In the genomic region with DNA sequence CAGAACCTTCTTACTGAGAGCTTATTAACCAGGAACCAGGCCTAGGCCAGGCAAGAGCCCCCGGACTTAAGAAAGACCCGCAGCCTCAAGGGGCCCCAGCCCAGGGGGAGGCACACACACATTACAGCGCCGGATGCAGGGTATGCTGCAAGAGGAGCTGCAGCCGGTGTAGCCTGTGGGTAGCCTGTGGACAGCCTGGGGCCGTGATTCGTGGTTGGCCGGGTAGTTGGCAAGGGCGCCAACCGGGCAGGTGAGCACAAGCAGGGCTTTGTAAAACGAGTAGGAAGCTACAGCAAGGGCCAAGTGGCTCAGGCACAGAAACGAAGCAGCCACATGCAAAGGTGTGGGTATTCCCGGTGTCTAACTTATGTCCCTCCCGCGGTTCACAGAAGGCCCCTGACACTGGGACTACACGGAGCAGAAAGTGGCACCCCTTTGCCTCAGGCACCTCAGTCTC, we compare ENCODE assay signal across 8 cellular contexts. TPM values are rescaled to one million over a fixed set of nuclear protein-coding genes. Genes with fewer than 3 reads are reported as not detected.
DNase-seq lines count a peak whose midpoint lies in the region; ATAC-seq and TF ChIP-seq lines count a peak whose summit lies in the region.

No MANE protein-coding gene starts in this region.

- no peaks in the 10 kb centered on the region for H3K9me3 ChIP-seq in effector memory CD4-positive, alpha-beta T cell (ENCODE audit: control insufficient read depth, low read length)
- no peaks in the 10 kb centered on the region for H3K9me3 ChIP-seq in hepatocyte (ENCODE audit: low read depth)

- DNase-seq in GM06990 (ENCODE audit: extremely low read depth, insufficient read length) (no peak), NCI-H2196 (lab: John Stamatoyannopoulos, UW; ENCODE audit: unreplicated experiment) (peak; percentile 69), hepatocyte (ENCODE audit: low spot score) (no peak), NCI-H510A (lab: John Stamatoyannopoulos, UW) (no peak)
- no peak for DNase-seq in effector memory CD4-positive, alpha-beta T cell

- H3K4me3 ChIP-seq in GM06990 (replicated peaks; ENCODE audit: low read depth, low read length) (peak overlapping the region; percentile 65), rectal smooth muscle tissue (ENCODE audit: low read length) (peak overlapping the region; percentile 67), hepatocyte (no peak overlapping the region)
- peak overlapping the region; percentile 62 for H3K4me3 ChIP-seq in effector memory CD4-positive, alpha-beta T cell (ENCODE audit: insufficient read depth, low read depth, low read length, poor library complexity, severe bottlenecking)

- H3K36me3 ChIP-seq in GM06990 (ENCODE audit: control insufficient read depth, insufficient read depth, low read length) (peaks cover 3% of the 10 kb centered on the region), rectal smooth muscle tissue (ENCODE audit: control insufficient read depth, insufficient read depth, low read length) (peaks cover 3% of the 10 kb centered on the region), hepatocyte (replicated peaks; ENCODE audit: insufficient read depth, low read depth) (no peaks in the 10 kb centered on the region)
- no peaks in the 10 kb centered on the region for H3K36me3 ChIP-seq in effector memory CD4-positive, alpha-beta T cell (ENCODE audit: control insufficient read depth, insufficient read depth, low read length)

- H2AFZ ChIP-seq in hepatocyte = no peak overlapping the region

- peak overlapping the region; percentile 34 for H3K9ac ChIP-seq in rectal smooth muscle tissue (ENCODE audit: low read length)

- no peaks in the 10 kb centered on the region for H3K79me2 ChIP-seq in hepatocyte

- H4K20me1 ChIP-seq in hepatocyte (ENCODE audit: insufficient read depth, poor library complexity, severe bottlenecking) = no peaks in the 10 kb centered on the region

- H3K4me2 ChIP-seq in hepatocyte = no peak overlapping the region

- no peaks in the 10 kb centered on the region for H3K27me3 ChIP-seq in GM06990 (replicated peaks; ENCODE audit: control insufficient read depth, insufficient read depth, low read length)
- no peaks in the 10 kb centered on the region for H3K27me3 ChIP-seq in effector memory CD4-positive, alpha-beta T cell (replicated peaks; ENCODE audit: control insufficient read depth, insufficient read depth, low read length, poor library complexity, severe bottlenecking)
- no peaks in the 10 kb centered on the region for H3K27me3 ChIP-seq in rectal smooth muscle tissue (ENCODE audit: control insufficient read depth, insufficient read depth, low read length)
- no peaks in the 10 kb centered on the region for H3K27me3 ChIP-seq in hepatocyte

- TF ChIP-seq CTCF in GM06990 (IDR thresholded peaks at IDR 0.05; ENCODE audit: insufficient read depth, low read length, poor library complexity, severe bottlenecking) (no peak), hepatocyte (IDR thresholded peaks at IDR 0.05; ENCODE audit: poor library complexity) (no peak)

- peak; percentile 26 for ATAC-seq in GM21825 (IDR thresholded peaks at IDR 0.05; ENCODE audit: unreplicated experiment)
- no peak for ATAC-seq in HG03469 (IDR thresholded peaks at IDR 0.05; ENCODE audit: unreplicated experiment)

- 92% methylated on average over 16 of the region's 16 CpGs for WGBS in hepatocyte (ENCODE audit: low lambda C conversion rate, missing lambda C conversion rate)

- no peaks in the 10 kb centered on the region for H3K9me2 ChIP-seq in hepatocyte (replicated peaks; ENCODE audit: insufficient read depth)

- H3K27ac ChIP-seq in effector memory CD4-positive, alpha-beta T cell (ENCODE audit: insufficient read depth, low read length, poor library complexity, severe bottlenecking) = no peak overlapping the region
- H3K27ac ChIP-seq in rectal smooth muscle tissue (ENCODE audit: low read depth, low read length) (no peak overlapping the region), hepatocyte (no peak overlapping the region)

- H3K4me1 ChIP-seq in effector memory CD4-positive, alpha-beta T cell (ENCODE audit: control insufficient read depth, insufficient read depth, low read length, poor library complexity, severe bottlenecking) = peaks cover 4% of the 10 kb centered on the region
- H3K4me1 ChIP-seq in rectal smooth muscle tissue (ENCODE audit: control insufficient read depth, insufficient read depth, low read length) (peaks cover 3% of the 10 kb centered on the region), hepatocyte (ENCODE audit: insufficient read depth) (no peaks in the 10 kb centered on the region)

RNA-seq across cellular contexts. Expression of gene KIAA1614, which starts 40.6 kb away (rescaled TPM):
- total RNA-seq in hepatocyte = 2.6 and 3.0 TPM in 2 replicates
- polyA plus RNA-seq in hepatocyte = 2.5 and 2.9 TPM in 2 replicates
